10 cellular contexts compared by ENCODE assay signal in the genomic region with DNA sequence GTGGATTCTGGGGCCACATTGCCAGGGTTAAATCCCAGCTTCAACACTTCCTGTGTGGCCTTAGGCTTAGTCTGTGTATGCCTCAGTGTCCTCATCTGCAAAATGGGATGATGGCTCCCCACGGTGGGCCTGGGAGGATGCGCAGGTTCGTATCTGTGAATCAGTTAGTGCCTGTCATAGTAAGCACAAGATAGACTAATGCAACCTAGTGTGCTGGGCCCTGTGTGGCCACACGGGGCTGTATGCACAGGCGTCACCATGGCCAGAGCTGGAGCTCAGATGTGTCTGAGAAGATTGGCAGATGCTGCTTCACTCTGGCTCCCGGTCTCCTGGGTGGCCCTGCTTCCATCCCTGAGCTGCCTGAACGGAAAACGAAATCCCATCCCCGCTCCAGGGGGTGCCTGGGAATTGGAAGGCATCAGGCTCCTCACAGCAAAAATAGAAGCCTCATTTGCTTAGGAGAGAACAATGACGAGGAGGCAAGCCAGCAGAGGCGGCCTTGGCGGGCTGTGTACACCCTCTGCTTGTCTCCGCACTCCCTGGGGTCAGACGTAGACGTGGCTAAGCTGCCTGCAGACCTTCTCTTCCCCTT.
DNase-seq lines count a peak whose midpoint lies in the region; ATAC-seq and TF ChIP-seq lines count a peak whose summit lies in the region.
"Had no signal": no experiment of that assay in that cellular context is flagged by ENCODE, and none has a peak within 500 bp of the region (broad histone marks: within the 10 kb centered on the region; RNA-seq: fewer than 3 reads in every experiment).

No MANE protein-coding gene starts in this region.

- BruUV-seq in IMR-90 (replicated peaks; lab: Mats Ljungman, UMichigan) = no TSS peak

- H3K36me3 ChIP-seq in IMR-90 (ENCODE audit: control insufficient read depth, insufficient read depth, low read length) (no peaks in the 10 kb centered on the region), WERI-Rb-1 (no peaks in the 10 kb centered on the region)
- H3K36me3 ChIP-seq: Peyer's patch had no signal

- TF ChIP-seq POLR2A in IMR-90 (IDR thresholded peaks at IDR 0.05; ENCODE audit: low read depth, low read length) = no peak

- H4K20me1 ChIP-seq in IMR-90 (ENCODE audit: insufficient read depth, low read length) = peaks cover 7% of the 10 kb centered on the region

- H2BK15ac ChIP-seq in IMR-90 (ENCODE audit: low read depth, low read length) = no peak overlapping the region

- H3K4me3 ChIP-seq in IMR-90 (ENCODE audit: insufficient read depth, low read depth, low read length) = no peak overlapping the region
- H3K4me3 ChIP-seq in WERI-Rb-1 (ENCODE audit: low read depth, low read length) = no peak overlapping the region
- H3K4me3 ChIP-seq: Peyer's patch had no signal

- no peak overlapping the region for H3K27ac ChIP-seq in IMR-90 (ENCODE audit: insufficient read depth, low read length)
- H3K27ac ChIP-seq in WERI-Rb-1 = no peak overlapping the region
- H3K27ac ChIP-seq: Peyer's patch had no signal

- H3K23ac ChIP-seq in IMR-90 (ENCODE audit: low read depth, low read length) = no peak overlapping the region

- H3K9me1 ChIP-seq in IMR-90 (ENCODE audit: insufficient read depth, low read length) = peaks cover 7% of the 10 kb centered on the region; the same call in 1 of the 2 replicates

- no peak overlapping the region for H4K91ac ChIP-seq in IMR-90 (ENCODE audit: insufficient read depth, low read depth, low read length)

- 72% methylated on average over 9 of the region's 15 CpGs; no CpG with 5 or more reads in 1 of the 2 experiments for WGBS in IMR-90 (ENCODE audit: extremely low coverage in 2 of 2, insufficient read length in 1 of 2), 2 experiments

- no peak overlapping the region for H3K9ac ChIP-seq in IMR-90 (ENCODE audit: low read depth, low read length)

- H3K27ac Mint-ChIP-seq in activated CD8-positive, alpha-beta memory T cell treated with anti-CD3 and anti-CD28 coated beads, Interleukin-2, amount 10 ng/mL, durations not matched to agents 7 days and 5 days = no peak overlapping the region

- H3K14ac ChIP-seq in IMR-90 (replicated peaks; ENCODE audit: low read depth, low read length) = no peak overlapping the region

- ATAC-seq in IMR-90 (ENCODE audit: low read depth) = no peak
- no peak for ATAC-seq in activated CD8-positive, alpha-beta memory T cell treated with anti-CD3 and anti-CD28 coated beads, Interleukin-2, amount 10 ng/mL, durations not matched to agents 7 days and 5 days

- H3K56ac ChIP-seq in IMR-90 (ENCODE audit: extremely low read depth, insufficient read depth, low read length) = no peak overlapping the region

- DNase-seq in Ammon's horn (ENCODE audit: low spot score) = peak; percentile 86
- DNase-seq in IMR-90 = peak; percentile 21
- DNase-seq in WERI-Rb-1 = peak; percentile 19
- peak; percentile 79 for DNase-seq in islet precursor cell
- no peak for DNase-seq in activated CD8-positive, alpha-beta memory T cell treated with anti-CD3 and anti-CD28 coated beads, Interleukin-2, amount 10 ng/mL, durations not matched to agents 7 days and 5 days
- DNase-seq in cardiac septum (ENCODE audit: low spot score) = no peak
- DNase-seq in NCI-H146 (lab: John Stamatoyannopoulos, UW) = no peak
- DNase-seq in NCI-H1930 (lab: John Stamatoyannopoulos, UW) = no peak
- DNase-seq: Peyer's patch had no signal

- intact Hi-C loops in IMR-90 (cut with micrococcal nuclease) (loop anchor here (10.0 kb wide), 1 partner anchor 95 kb away; no protein-coding TSS in a partner anchor), cardiac septum (cut with DNase I) (no loop called here)

- no peak overlapping the region for H2AK9ac ChIP-seq in IMR-90 (replicated peaks; ENCODE audit: low read depth, low read length, poor library complexity)

- peak; percentile 37 for TF ChIP-seq RAD21 in IMR-90 (IDR thresholded peaks at IDR 0.05; ENCODE audit: low read length)

- peaks cover 42% of the 10 kb centered on the region for H3K4me1 Mint-ChIP-seq in activated CD8-positive, alpha-beta memory T cell treated with anti-CD3 and anti-CD28 coated beads, Interleukin-2, amount 10 ng/mL, durations not matched to agents 7 days and 5 days

- H2AK5ac ChIP-seq in IMR-90 (ENCODE audit: low read depth, low read length) = no peak overlapping the region

- H2BK120ac ChIP-seq in IMR-90 (ENCODE audit: low read depth, low read length) = no peak overlapping the region; the same call in 1 of the 2 replicates

- H2AFZ ChIP-seq in IMR-90 (replicated peaks; ENCODE audit: low read length, poor library complexity) = no peak overlapping the region

- no peak overlapping the region for H4K5ac ChIP-seq in IMR-90 (ENCODE audit: low read depth, low read length)

- no peaks in the 10 kb centered on the region for H3K36me3 Mint-ChIP-seq in activated CD8-positive, alpha-beta memory T cell treated with anti-CD3 and anti-CD28 coated beads, Interleukin-2, amount 10 ng/mL, durations not matched to agents 7 days and 5 days

- CTCF ChIA-PET in IMR-90 (lab: Yijun Ruan, JAX) = no interaction called here
- CTCF ChIA-PET in activated CD8-positive, alpha-beta memory T cell treated with anti-CD3 and anti-CD28 coated beads, Interleukin-2, amount 10 ng/mL, durations not matched to agents 7 days and 5 days (lab: Charles Lee) = interaction anchor here (0.8 to 4.1 kb wide), 5 partner anchors 9 to 101 kb away, joined by 3 to 24 read pairs (median 4); no protein-coding TSS in a partner anchor

- in situ Hi-C loops in IMR-90 (cut with MboI; ENCODE audit: low sequenced_read_pairs) = no loop called here

- no peak overlapping the region for H2BK20ac ChIP-seq in IMR-90 (ENCODE audit: low read depth, low read length)

- no peaks in the 10 kb centered on the region for H3K27me3 ChIP-seq in IMR-90 (ENCODE audit: control insufficient read depth, insufficient read depth, low read length)
- H3K27me3 ChIP-seq in WERI-Rb-1 (ENCODE audit: insufficient read depth, low read depth, severe bottlenecking) = no peaks in the 10 kb centered on the region
- H3K27me3 ChIP-seq: Peyer's patch had no signal

- POLR2A ChIA-PET in IMR-90 (lab: Charles Lee; ENCODE audit: unreplicated experiment) = no interaction called here

- H3K9me3 Mint-ChIP-seq in activated CD8-positive, alpha-beta memory T cell treated with anti-CD3 and anti-CD28 coated beads, Interleukin-2, amount 10 ng/mL, durations not matched to agents 7 days and 5 days (ENCODE audit: low read depth) = no peaks in the 10 kb centered on the region

- H3K27me3 Mint-ChIP-seq in activated CD8-positive, alpha-beta memory T cell treated with anti-CD3 and anti-CD28 coated beads, Interleukin-2, amount 10 ng/mL, durations not matched to agents 7 days and 5 days = no peaks in the 10 kb centered on the region
- H3K27me3 Mint-ChIP-seq: activated naive CD8-positive, alpha-beta T cell had no signal

- H3K79me1 ChIP-seq in IMR-90 (ENCODE audit: low read depth in 1 of 2, low read length in 2 of 2) = peaks cover 4 to 62% of the 10 kb centered on the region in 2 experiments

- H3K4ac ChIP-seq in IMR-90 (ENCODE audit: low read depth, low read length) = no peak overlapping the region

- TF ChIP-seq CTCF in IMR-90 (conservative IDR thresholded peaks at IDR 0.05; ENCODE audit: low read depth, low read length) (peak; percentile 25; the same call in 1 of the 2 replicates), WERI-Rb-1 (IDR thresholded peaks at IDR 0.05; ENCODE audit: low read depth, low read length) (peak; percentile 33)

- H3K4me2 ChIP-seq in IMR-90 (ENCODE audit: low read depth, low read length) = no peak overlapping the region

- dilution Hi-C loops in IMR-90 (cut with HindIII; ENCODE audit: low sequenced_read_pairs, unreplicated experiment) = no loop called here

- no peak overlapping the region for H4K8ac ChIP-seq in IMR-90 (ENCODE audit: low read depth in 2 of 2, low read length in 2 of 2)

- H3K4me1 ChIP-seq in IMR-90 (ENCODE audit: control insufficient read depth, insufficient read depth, low read length) = peaks cover 19% of the 10 kb centered on the region
- H3K4me1 ChIP-seq: Peyer's patch had no signal

- no peak overlapping the region for H3K4me3 Mint-ChIP-seq in activated CD8-positive, alpha-beta memory T cell treated with anti-CD3 and anti-CD28 coated beads, Interleukin-2, amount 10 ng/mL, durations not matched to agents 7 days and 5 days
- H3K4me3 Mint-ChIP-seq: activated naive CD8-positive, alpha-beta T cell had no signal

- no peak overlapping the region for H2BK5ac ChIP-seq in IMR-90 (ENCODE audit: low read depth, low read length, poor library complexity, severe bottlenecking)

- H3K9me3 ChIP-seq in IMR-90 (ENCODE audit: control insufficient read depth, insufficient read depth, low read length) (no peaks in the 10 kb centered on the region), WERI-Rb-1 (ENCODE audit: severe bottlenecking) (no peaks in the 10 kb centered on the region)
- H3K9me3 ChIP-seq: Peyer's patch had no signal

- H3K18ac ChIP-seq in IMR-90 (ENCODE audit: low read depth, low read length) = no peak overlapping the region

TF ChIP-seq in IMR-90, 13 proteins besides CTCF, POLR2A, EP300 and RAD21 (continues in another document):
- no peak for TF ChIP-seq CHD1 (IDR thresholded peaks at IDR 0.05; ENCODE audit: low read depth, low read length)
- TF ChIP-seq SMC3 (IDR thresholded peaks at IDR 0.05; ENCODE audit: low read depth, low read length) = no peak
- no peak for TF ChIP-seq MXI1 (IDR thresholded peaks at IDR 0.05; ENCODE audit: borderline replicate concordance, low read depth, low read length)
- TF ChIP-seq RCOR1 (IDR thresholded peaks at IDR 0.05; ENCODE audit: insufficient replicate concordance, low read length) = no peak
- TF ChIP-seq CEBPB (IDR thresholded peaks at IDR 0.05; ENCODE audit: low read depth, low read length) = no peak
- TF ChIP-seq RFX5 (IDR thresholded peaks at IDR 0.05; ENCODE audit: low read depth, low read length) = no peak
- TF ChIP-seq, protein P1, sequence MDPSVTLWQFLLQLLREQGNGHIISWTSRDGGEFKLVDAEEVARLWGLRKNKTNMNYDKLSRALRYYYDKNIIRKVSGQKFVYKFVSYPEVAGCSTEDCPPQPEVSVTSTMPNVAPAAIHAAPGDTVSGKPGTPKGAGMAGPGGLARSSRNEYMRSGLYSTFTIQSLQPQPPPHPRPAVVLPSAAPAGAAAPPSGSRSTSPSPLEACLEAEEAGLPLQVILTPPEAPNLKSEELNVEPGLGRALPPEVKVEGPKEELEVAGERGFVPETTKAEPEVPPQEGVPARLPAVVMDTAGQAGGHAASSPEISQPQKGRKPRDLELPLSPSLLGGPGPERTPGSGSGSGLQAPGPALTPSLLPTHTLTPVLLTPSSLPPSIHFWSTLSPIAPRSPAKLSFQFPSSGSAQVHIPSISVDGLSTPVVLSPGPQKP (IDR thresholded peaks at IDR 0.05; ENCODE audit: borderline replicate concordance, low read depth, low read length) = no peak
- no peak for TF ChIP-seq BHLHE40 (IDR thresholded peaks at IDR 0.05; ENCODE audit: low read depth, low read length)
- no peak for TF ChIP-seq NFE2L2 (IDR thresholded peaks at IDR 0.05; ENCODE audit: low read depth, low read length)
- TF ChIP-seq MAZ (IDR thresholded peaks at IDR 0.05; ENCODE audit: borderline replicate concordance, low read depth, low read length) = no peak
- TF ChIP-seq FOS (IDR thresholded peaks at IDR 0.05; ENCODE audit: low read depth, low read length) = no peak
- no peak for TF ChIP-seq MAFK (IDR thresholded peaks at IDR 0.05; ENCODE audit: low read depth, low read length)

Comparison
In these comparisons a context has a peak if more than half of its experiments do, and no peak if none do; other contexts are left out.
1. DNase-seq: peak in Ammon's horn (single experiment), IMR-90 (single experiment), WERI-Rb-1 (single experiment) and islet precursor cell (single experiment); none in activated CD8-positive, alpha-beta memory T cell treated with anti-CD3 and anti-CD28 coated beads, Interleukin-2, amount 10 ng/mL, durations not matched to agents 7 days and 5 days (single experiment), cardiac septum (single experiment), NCI-H146 (single experiment) and NCI-H1930 (0 of 2).